Comparison of ENCODE assay signal across 1 cellular context in genomic region chr22:46638601-46639431, GRCh38.
TF ChIP-seq lines count a peak whose summit lies in the region.

No MANE protein-coding gene starts in this region.

TF ChIP-seq in HepG2, 621 proteins besides CTCF, POLR2A, EP300 and RAD21 (continued from another document and continues in another):
- TF ChIP-seq TIGD3 (CRISPR knock-in tag; IDR thresholded peaks at IDR 0.05; ENCODE audit: borderline replicate concordance) (no peak), ASH2L (IDR thresholded peaks at IDR 0.05; ENCODE audit: insufficient read length, low read depth, low read length) (peak; percentile 61), U2AF1 (optimal IDR thresholded peaks at IDR 0.05; ENCODE audit: low read depth, low read length) (no peak), ZNF766 (CRISPR knock-in tag; IDR thresholded peaks at IDR 0.05; ENCODE audit: borderline replicate concordance) (no peak), FOXA3 (CRISPR knock-in tag; IDR thresholded peaks at IDR 0.05) (peak; percentile 95), HCFC1 (IDR thresholded peaks at IDR 0.05; ENCODE audit: low read depth, low read length) (peak; percentile 29; the same call in 1 of the 2 replicates), ZNF737 (CRISPR knock-in tag; IDR thresholded peaks at IDR 0.05; ENCODE audit: borderline replicate concordance) (peak; percentile 78; the same call in 1 of the 2 replicates), NR1H2 (CRISPR knock-in tag; IDR thresholded peaks at IDR 0.05; ENCODE audit: borderline replicate concordance, low read depth) (no peak), NFKB2 (CRISPR knock-in tag; IDR thresholded peaks at IDR 0.05; ENCODE audit: borderline replicate concordance) (0 out of 2 replicates have a peak, but pooled peaks have one; percentile 41), GRHL1 (CRISPR knock-in tag; conservative IDR thresholded peaks at IDR 0.05) (no peak), ZNF280B (CRISPR knock-in tag; IDR thresholded peaks at IDR 0.05; ENCODE audit: borderline replicate concordance) (peak; percentile 15; the same call in 1 of the 2 replicates), GTF2F1 (IDR thresholded peaks at IDR 0.05; ENCODE audit: low read length) (0 out of 2 replicates have a peak, but pooled peaks have one; percentile 56), NONO (IDR thresholded peaks at IDR 0.05) (peak; percentile 90; the same call in 1 of the 2 replicates), NONO (CRISPR knock-in tag; conservative IDR thresholded peaks at IDR 0.05) (peak; percentile 97), DMAP1 (CRISPR knock-in tag; IDR thresholded peaks at IDR 0.05) (peak; percentile 55; the same call in 1 of the 2 replicates), TEF (CRISPR knock-in tag; IDR thresholded peaks at IDR 0.05) (no peak), CSRNP1 (CRISPR knock-in tag; IDR thresholded peaks at IDR 0.05) (no peak), PCBP2 (optimal IDR thresholded peaks at IDR 0.05; ENCODE audit: low read depth, low read length, poor library complexity, severe bottlenecking) (no peak), CHCHD3 (CRISPR knock-in tag; IDR thresholded peaks at IDR 0.05) (no peak), ATF7 (IDR thresholded peaks at IDR 0.05) (peak; percentile 97), ATF7 (CRISPR knock-in tag; IDR thresholded peaks at IDR 0.05) (peak; percentile 95), STAT5B (CRISPR knock-in tag; IDR thresholded peaks at IDR 0.05) (no peak), ZNF33B (CRISPR knock-in tag; IDR thresholded peaks at IDR 0.05) (0 out of 2 replicates have a peak, but pooled peaks have one; percentile 86), ZNF781 (CRISPR knock-in tag; IDR thresholded peaks at IDR 0.05; ENCODE audit: borderline replicate concordance, not compliant biosample characterization) (peak; percentile 80), ZNF597 (CRISPR knock-in tag; IDR thresholded peaks at IDR 0.05) (no peak), WIZ (CRISPR knock-in tag; IDR thresholded peaks at IDR 0.05) (no peak), ZNF232 (CRISPR knock-in tag; IDR thresholded peaks at IDR 0.05; ENCODE audit: borderline replicate concordance) (no peak; the same call in 1 of the 2 replicates), ZNF382 (CRISPR knock-in tag; IDR thresholded peaks at IDR 0.05; ENCODE audit: borderline replicate concordance) (no peak), GMEB1 (CRISPR knock-in tag; IDR thresholded peaks at IDR 0.05; ENCODE audit: borderline replicate concordance) (no peak; the same call in 1 of the 2 replicates), ZNF577 (CRISPR knock-in tag; IDR thresholded peaks at IDR 0.05; ENCODE audit: borderline replicate concordance, low read depth) (no peak), NFIB (CRISPR knock-in tag; IDR thresholded peaks at IDR 0.05; ENCODE audit: borderline replicate concordance) (peak; percentile 92; the same call in 1 of the 2 replicates), ZC3H13 (CRISPR knock-in tag; IDR thresholded peaks at IDR 0.05) (peak; percentile 39; the same call in 1 of the 2 replicates), ZNF558 (CRISPR knock-in tag; IDR thresholded peaks at IDR 0.05; ENCODE audit: borderline replicate concordance) (no peak), FOXO4 (CRISPR knock-in tag; conservative IDR thresholded peaks at IDR 0.05) (no peak), POLR2G (IDR thresholded peaks at IDR 0.05; ENCODE audit: low read depth, low read length) (no peak), SAP130 (CRISPR knock-in tag; IDR thresholded peaks at IDR 0.05; ENCODE audit: low read depth) (peak; percentile 81), ZBTB26 (CRISPR knock-in tag; IDR thresholded peaks at IDR 0.05; ENCODE audit: borderline replicate concordance) (no peak), MBNL3 (CRISPR knock-in tag; conservative IDR thresholded peaks at IDR 0.05) (no peak), ZSCAN30 (CRISPR knock-in tag; IDR thresholded peaks at IDR 0.05) (no peak), PTBP1 (IDR thresholded peaks at IDR 0.05; ENCODE audit: low read depth, low read length, poor library complexity, severe bottlenecking) (no peak), ZBTB44 (CRISPR knock-in tag; IDR thresholded peaks at IDR 0.05) (no peak), ZNF326 (CRISPR knock-in tag; IDR thresholded peaks at IDR 0.05; ENCODE audit: borderline replicate concordance) (no peak), LCORL (IDR thresholded peaks at IDR 0.05) (peak; percentile 98), LCORL (CRISPR knock-in tag; IDR thresholded peaks at IDR 0.05) (peak; percentile 90), TRAFD1 (CRISPR knock-in tag; IDR thresholded peaks at IDR 0.05; ENCODE audit: borderline replicate concordance) (no peak), ZNF652 (CRISPR knock-in tag; IDR thresholded peaks at IDR 0.05; ENCODE audit: borderline replicate concordance, low read depth) (peak; percentile 94), ZNF580 (CRISPR knock-in tag; IDR thresholded peaks at IDR 0.05; ENCODE audit: borderline replicate concordance, low read depth) (0 out of 2 replicates have a peak, but pooled peaks have one; percentile 32), EHMT2 (IDR thresholded peaks at IDR 0.05; ENCODE audit: borderline replicate concordance, low read depth, low read length) (no peak; the same call in 1 of the 2 replicates)
